Comparison of ENCODE assay signal across 1 cellular context in the genomic region with DNA sequence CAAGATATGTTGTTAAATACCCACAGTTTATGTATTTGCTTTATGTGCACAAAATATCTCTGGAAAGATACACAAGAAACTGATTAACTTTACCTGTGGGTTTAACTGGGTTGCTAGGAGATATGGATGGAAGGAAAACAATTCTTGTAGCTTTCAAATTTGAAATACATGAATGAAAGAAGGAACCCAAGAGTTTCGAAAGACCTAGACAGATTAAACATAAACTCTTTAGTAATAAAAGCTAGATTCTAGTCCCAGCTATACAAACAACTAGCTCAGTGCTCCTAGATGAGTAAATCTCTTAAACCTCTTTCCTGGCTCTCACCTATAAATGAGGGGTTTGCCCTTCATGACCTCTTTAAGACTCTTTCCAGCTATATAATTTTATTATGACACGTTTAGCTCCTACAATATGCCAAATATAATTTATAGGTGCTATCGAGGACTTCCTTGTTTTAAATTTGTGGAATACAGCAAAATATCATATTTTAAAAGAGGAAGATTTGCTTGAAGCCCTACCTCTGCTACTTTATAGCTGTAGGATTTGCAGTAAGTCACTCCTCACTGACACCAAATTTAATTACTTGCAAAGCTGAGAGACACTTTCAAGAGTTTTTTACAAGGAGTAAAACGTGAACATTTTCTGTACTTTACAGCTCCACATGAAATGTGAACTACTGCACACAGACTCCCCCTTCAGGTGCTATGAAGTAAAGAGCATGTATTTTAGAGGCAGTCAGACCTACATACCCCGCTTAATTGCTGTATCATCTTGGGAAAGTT.
TF ChIP-seq lines count a peak whose summit lies in the region.

No MANE protein-coding gene starts in this region.

TF ChIP-seq in K562, 482 proteins besides CTCF, POLR2A, EP300 and RAD21 (continued from another document):
- TF ChIP-seq, protein P1, sequence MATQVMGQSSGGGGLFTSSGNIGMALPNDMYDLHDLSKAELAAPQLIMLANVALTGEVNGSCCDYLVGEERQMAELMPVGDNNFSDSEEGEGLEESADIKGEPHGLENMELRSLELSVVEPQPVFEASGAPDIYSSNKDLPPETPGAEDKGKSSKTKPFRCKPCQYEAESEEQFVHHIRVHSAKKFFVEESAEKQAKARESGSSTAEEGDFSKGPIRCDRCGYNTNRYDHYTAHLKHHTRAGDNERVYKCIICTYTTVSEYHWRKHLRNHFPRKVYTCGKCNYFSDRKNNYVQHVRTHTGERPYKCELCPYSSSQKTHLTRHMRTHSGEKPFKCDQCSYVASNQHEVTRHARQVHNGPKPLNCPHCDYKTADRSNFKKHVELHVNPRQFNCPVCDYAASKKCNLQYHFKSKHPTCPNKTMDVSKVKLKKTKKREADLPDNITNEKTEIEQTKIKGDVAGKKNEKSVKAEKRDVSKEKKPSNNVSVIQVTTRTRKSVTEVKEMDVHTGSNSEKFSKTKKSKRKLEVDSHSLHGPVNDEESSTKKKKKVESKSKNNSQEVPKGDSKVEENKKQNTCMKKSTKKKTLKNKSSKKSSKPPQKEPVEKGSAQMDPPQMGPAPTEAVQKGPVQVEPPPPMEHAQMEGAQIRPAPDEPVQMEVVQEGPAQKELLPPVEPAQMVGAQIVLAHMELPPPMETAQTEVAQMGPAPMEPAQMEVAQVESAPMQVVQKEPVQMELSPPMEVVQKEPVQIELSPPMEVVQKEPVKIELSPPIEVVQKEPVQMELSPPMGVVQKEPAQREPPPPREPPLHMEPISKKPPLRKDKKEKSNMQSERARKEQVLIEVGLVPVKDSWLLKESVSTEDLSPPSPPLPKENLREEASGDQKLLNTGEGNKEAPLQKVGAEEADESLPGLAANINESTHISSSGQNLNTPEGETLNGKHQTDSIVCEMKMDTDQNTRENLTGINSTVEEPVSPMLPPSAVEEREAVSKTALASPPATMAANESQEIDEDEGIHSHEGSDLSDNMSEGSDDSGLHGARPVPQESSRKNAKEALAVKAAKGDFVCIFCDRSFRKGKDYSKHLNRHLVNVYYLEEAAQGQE (CRISPR knock-in tag; IDR thresholded peaks at IDR 0.05; ENCODE audit: low read depth), result no peak
- TF ChIP-seq KDM2B (CRISPR knock-in tag; IDR thresholded peaks at IDR 0.05), result no peak
